In the genomic region with DNA sequence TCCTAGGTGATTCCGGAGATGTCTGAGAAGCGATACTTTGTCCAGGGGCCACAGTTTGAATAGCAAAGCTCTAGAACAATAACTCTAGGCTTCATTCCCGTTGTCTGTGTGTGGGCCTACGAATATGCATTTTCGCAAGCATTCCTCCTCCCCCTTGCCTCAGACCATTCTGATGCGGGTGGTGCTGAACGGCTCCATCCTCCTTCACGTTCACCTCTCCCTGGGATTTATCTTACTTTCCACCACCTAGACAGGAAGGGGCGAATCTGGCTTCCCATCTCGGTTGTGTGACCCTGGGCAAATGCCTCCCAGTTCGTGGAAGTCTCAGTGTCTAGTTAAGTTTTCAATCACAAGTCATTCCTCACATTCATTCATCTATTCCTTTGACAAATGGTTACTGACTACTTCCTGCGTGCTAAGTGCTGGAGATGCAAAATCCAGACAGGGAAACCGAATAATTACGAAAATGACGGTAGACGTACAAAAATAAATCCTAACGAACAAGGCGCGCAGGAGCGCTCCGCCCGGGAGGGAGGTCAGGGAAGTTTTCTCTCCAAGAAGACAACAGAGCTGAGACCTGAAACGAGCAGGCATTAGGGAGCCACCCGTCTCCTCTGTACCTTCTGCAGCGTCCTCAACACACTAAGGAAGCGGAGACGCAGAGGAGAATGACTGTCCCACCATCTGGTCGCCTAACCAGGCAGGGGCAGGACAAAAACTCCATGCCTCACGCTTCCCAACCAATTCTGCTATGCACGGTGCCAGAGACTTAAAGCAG, we compare ENCODE assay signal across 8 cellular contexts. TPM values are rescaled to one million over a fixed set of nuclear protein-coding genes. Genes with fewer than 3 reads are reported as not detected.
DNase-seq lines count a peak whose midpoint lies in the region; ATAC-seq and TF ChIP-seq lines count a peak whose summit lies in the region.

No MANE protein-coding gene starts in this region.

- H3K4me1 ChIP-seq in cardiac muscle cell (ENCODE audit: low read depth): no peaks in the 10 kb centered on the region

- CTCF ChIA-PET in T-cell (lab: Charles Lee): interaction anchor here in 1 of 2 donors (0.6 to 1.9 kb wide), 12 partner anchors 21 to 1535 kb away, joined by 3 to 26 read pairs (median 4); a partner anchor contains a TSS

- H3K4me1 Mint-ChIP-seq in T-cell: peaks cover 40 to 45% (median 42%) of the 10 kb centered on the region in 3 donors

- no peak for ATAC-seq in T-cell (replicated peaks in 1 of 4)
- no peak for ATAC-seq in HG02571 (IDR thresholded peaks at IDR 0.05; ENCODE audit: unreplicated experiment)
- ATAC-seq in HG02884 (IDR thresholded peaks at IDR 0.05; ENCODE audit: unreplicated experiment): no peak

- H3K4me3 ChIP-seq in cardiac muscle cell: peak overlapping the region; percentile 46
- H3K4me3 ChIP-seq in fibroblast of pulmonary artery (replicated peaks; ENCODE audit: low read depth, low read length): peak overlapping the region; percentile 64
- peak overlapping the region; percentile 73 for H3K4me3 ChIP-seq in retinal pigment epithelial cell (ENCODE audit: low read length)

- DNase-seq in cardiac muscle cell (ENCODE audit: low read depth in 1 of 2, low spot score in 1 of 2): no peak
- no peak for DNase-seq in cardiac septum (ENCODE audit: low spot score)
- peak in 1 of 34 experiments; percentile 4 for DNase-seq in T-cell
- DNase-seq in fibroblast of pulmonary artery (ENCODE audit: low read depth): peak; percentile 27
- no peak for DNase-seq in retinal pigment epithelial cell (ENCODE audit: low read depth)
- no peak for DNase-seq in NCI-H1048 (lab: John Stamatoyannopoulos, UW)

- no peaks in the 10 kb centered on the region for H3K27me3 ChIP-seq in cardiac muscle cell

- POLR2A ChIA-PET in T-cell (lab: Charles Lee): interaction anchor here (0.8 to 1.7 kb wide), 11 partner anchors 21 to 1985 kb away, joined by 3 to 30 read pairs (median 5); a partner anchor contains a TSS

- no peaks in the 10 kb centered on the region for H3K9me3 ChIP-seq in cardiac muscle cell (ENCODE audit: low read depth)

- H3K27ac ChIP-seq in cardiac muscle cell: peak overlapping the region; percentile 85

- TF ChIP-seq CTCF in cardiac muscle cell (IDR thresholded peaks at IDR 0.05; ENCODE audit: low read depth, low read length): no peak
- TF ChIP-seq CTCF in fibroblast of pulmonary artery (IDR thresholded peaks at IDR 0.05; ENCODE audit: low read length, missing control alignments): no peak
- no peak for TF ChIP-seq CTCF in retinal pigment epithelial cell (conservative IDR thresholded peaks at IDR 0.05; ENCODE audit: low read depth, low read length)

- no peaks in the 10 kb centered on the region for H3K9me3 Mint-ChIP-seq in T-cell

- H3K27ac Mint-ChIP-seq in T-cell: peak overlapping the region; percentile 90 to 92

- H3K36me3 ChIP-seq in cardiac muscle cell: no peaks in the 10 kb centered on the region

- no peaks in the 10 kb centered on the region for H3K27me3 Mint-ChIP-seq in T-cell

- H3K36me3 Mint-ChIP-seq in T-cell: peaks cover 3% of the 10 kb centered on the region

- intact Hi-C loops in cardiac septum (cut with DNase I): no loop called here

- H3K4me3 Mint-ChIP-seq in T-cell: peak overlapping the region; percentile 78 to 87 (median 85)

RNA-seq across cellular contexts. Expression of a gene that starts 1.3 kb away (rescaled TPM):
- total RNA-seq in cardiac muscle cell (17.7 and 39.6 TPM in 2 replicates), cardiac septum (22.3 TPM), T-cell (10 to 100 TPM; 45.9 to 83.1 (median 77.0) TPM)
- 52.1 and 52.8 TPM in 2 replicates for polyA plus RNA-seq in cardiac muscle cell

RNA-seq across cellular contexts. Expression of a gene that starts 20.7 kb away (rescaled TPM):
- total RNA-seq in cardiac muscle cell (73.9 and 79.8 TPM in 2 replicates), cardiac septum (34.0 TPM), T-cell (10 to 100 TPM; 56.3 to 75.3 (median 69.8) TPM)
- 110 and 113 TPM in 2 replicates for polyA plus RNA-seq in cardiac muscle cell

RNA-seq across cellular contexts. Expression of a gene that starts 20.8 kb away (rescaled TPM):
- 26.1 and 27.5 TPM in 2 replicates for total RNA-seq in cardiac muscle cell
- 27.5 and 32.1 TPM in 2 replicates for polyA plus RNA-seq in cardiac muscle cell
- total RNA-seq in cardiac septum: 15.2 TPM
- 10 to 100 TPM; 12.0 to 27.0 (median 20.7) TPM for total RNA-seq in T-cell

RNA-seq across cellular contexts. Expression of a gene that starts 23.2 kb away (rescaled TPM):
- total RNA-seq in cardiac muscle cell (10.3 and 10.6 TPM in 2 replicates), cardiac septum (8.3 TPM), T-cell (10 to 100 TPM in 4 of 5 donors, 1 to 10 TPM in 1; 8.4 to 21.5 (median 19.2) TPM)
- polyA plus RNA-seq in cardiac muscle cell: 10.1 and 10.8 TPM in 2 replicates

RNA-seq across cellular contexts. Expression of a gene that starts 33.6 kb away (rescaled TPM):
- total RNA-seq in cardiac muscle cell (58.8 and 104 TPM in 2 replicates), cardiac septum (283 TPM), T-cell (100 to 1,000 TPM in 3 of 5 donors, 10 to 100 TPM in 2; 77.4 to 137 (median 123) TPM)
- polyA plus RNA-seq in cardiac muscle cell: 546 and 585 TPM in 2 replicates
